Comparison of ENCODE assay signal across 19 cellular contexts in genomic region chrX:129091097-129091496, GRCh38.
DNase-seq lines count a peak whose midpoint lies in the region; ATAC-seq, FAIRE-seq and TF ChIP-seq lines count a peak whose summit lies in the region.
"Had no signal": no experiment of that assay in that cellular context is flagged by ENCODE, and none has a peak within 500 bp of the region (broad histone marks: within the 10 kb centered on the region; RNA-seq: fewer than 3 reads in every experiment).

No MANE protein-coding gene starts in this region.

- H3K4me3 ChIP-seq in H7 (ENCODE audit: insufficient read depth, low read depth, low read length) (no peak overlapping the region), H1 (ENCODE audit: extremely low read depth in 1 of 4, insufficient read depth in 2 of 4, low read depth in 3 of 4, low read length in 4 of 4) (peak overlapping the region in 2 of 4 experiments; percentile 7 to 57; a peak in 4 of 8 replicates), osteoblast (ENCODE audit: insufficient read depth, low read length) (no peak overlapping the region), aorta (ENCODE audit: low read length in 2 of 2) (no peak overlapping the region)
- H3K4me3 ChIP-seq: body of pancreas, lung, pancreas had no signal

- peak; percentile 99 for FAIRE-seq in H1 (lab: Jason Lieb, UNC)
- FAIRE-seq: colon, HTR-8/SVneo, keratinocyte, pancreas had no signal

- TF ChIP-seq EP300 in H1 (IDR thresholded peaks at IDR 0.05; ENCODE audit: borderline replicate concordance in 1 of 2, low read depth in 2 of 2, low read length in 2 of 2), result peak in 1 of 2 experiments; percentile 98; a peak in 2 of 3 replicates

- intact Hi-C loops in aorta (cut with DNase I), result no loop called here

- no peak for TF ChIP-seq RAD21 in H1 (IDR thresholded peaks at IDR 0.05 in 1 of 2, conservative IDR thresholded peaks at IDR 0.05 in 1 of 2; ENCODE audit: low read depth in 2 of 2, low read length in 2 of 2)

- H2BK20ac ChIP-seq in H1 (ENCODE audit: low read length), result no peak overlapping the region

- POLR2A ChIA-PET in H1 (lab: Charles Lee; ENCODE audit: partially characterized antibody), result interaction anchor here (0.8 to 2.3 kb wide), 4 partner anchors 8 to 36 kb away, joined by 3 to 11 read pairs (median 6); no protein-coding TSS in a partner anchor

- H2AFZ ChIP-seq in H1 (ENCODE audit: low read length) (no peak overlapping the region), osteoblast (ENCODE audit: low read length) (no peak overlapping the region)

- no peak for ATAC-seq in aorta (ENCODE audit: low FRiP score)
- ATAC-seq: body of pancreas; pancreas; SK-N-SH treated with all-trans-retinoic acid at 6 μM for 48 hours; stimulated activated naive B cell treated with anti-CD40 and anti-IgM and Interleukin-4, amounts not matched to agents 10 μg/mL and 1 μg/mL and 100 μg/mL, for 72 hours had no signal

- no peak overlapping the region for H2AK5ac ChIP-seq in H1 (ENCODE audit: low read depth, low read length)

- H4K8ac ChIP-seq in H1 (ENCODE audit: extremely low read depth, insufficient read depth, low read length), result no peak overlapping the region

- DNase-seq in H7 (peak; percentile 48), NCI-H1930 (lab: John Stamatoyannopoulos, UW) (peak; percentile 19 to 54), H1 (ENCODE audit: low read depth in 1 of 2, low spot score in 2 of 2) (peak in 1 of 2 experiments; percentile 60), osteoblast (ENCODE audit: insufficient read length, low spot score, missing footprints) (peak; percentile 41), aorta (no peak), NOMO-1 treated with DMSO at 0.1 percent for 48 hours (lab: John Stamatoyannopoulos, UW; ENCODE audit: unreplicated experiment) (no peak), middle frontal gyrus (ENCODE audit: extremely low spot score, low spot score) (no peak)
- DNase-seq: activated naive CD8-positive, alpha-beta T cell treated with anti-CD3 and anti-CD28 coated beads, Interleukin-2, amount 10 ng/mL, durations not matched to agents 7 days and 5 days; body of pancreas; CD8-positive, alpha-beta memory T cell; GOT3; pancreas; stimulated activated naive B cell treated with anti-CD40 and anti-IgM and Interleukin-4, amounts not matched to agents 10 μg/mL and 1 μg/mL and 100 μg/mL, for 72 hours; T-helper 9 cell had no signal

- peak overlapping the region; percentile 94 for H2BK120ac ChIP-seq in H1 (replicated peaks; ENCODE audit: low read depth, low read length)

- H3K4me2 ChIP-seq in H1 (ENCODE audit: insufficient read depth in 1 of 2, low read depth in 2 of 2, low read length in 2 of 2) (peak overlapping the region; percentile 43 to 69), osteoblast (ENCODE audit: insufficient read depth, low read length) (no peak overlapping the region)

- H3K27ac ChIP-seq in H1 (ENCODE audit: low read depth, low read length) (peak overlapping the region; percentile 87; the same call in 1 of the 2 replicates), osteoblast (ENCODE audit: low read depth, low read length) (no peak overlapping the region), aorta (ENCODE audit: low read depth in 1 of 2, low read length in 2 of 2) (no peak overlapping the region)
- H3K27ac ChIP-seq: body of pancreas, pancreas had no signal

- H2BK15ac ChIP-seq in H1 (ENCODE audit: low read length), result no peak overlapping the region

- no peak overlapping the region for H3K4ac ChIP-seq in H1 (replicated peaks; ENCODE audit: insufficient read length, low read depth, low read length)

- no peaks in the 10 kb centered on the region for H3K9me3 ChIP-seq in H1 (ENCODE audit: insufficient read depth in 2 of 2, low read depth in 1 of 2, low read length in 1 of 2)
- no peaks in the 10 kb centered on the region for H3K9me3 ChIP-seq in osteoblast (ENCODE audit: low read depth, low read length)
- no peaks in the 10 kb centered on the region for H3K9me3 ChIP-seq in aorta (ENCODE audit: control insufficient read depth, low read length)
- H3K9me3 ChIP-seq: body of pancreas, pancreas had no signal

- H3K36me3 ChIP-seq in H7 (replicated peaks; ENCODE audit: control insufficient read depth, insufficient read depth, low read length) (no peaks in the 10 kb centered on the region), H1 (ENCODE audit: control insufficient read depth in 2 of 4, insufficient read depth in 4 of 4, low read length in 3 of 4) (no peaks in the 10 kb centered on the region), osteoblast (ENCODE audit: insufficient read depth, low read length) (no peaks in the 10 kb centered on the region), aorta (ENCODE audit: control insufficient read depth in 1 of 2, insufficient read depth in 2 of 2, low read length in 1 of 2) (no peaks in the 10 kb centered on the region)
- H3K36me3 ChIP-seq: pancreas had no signal

- no peak overlapping the region for H3K56ac ChIP-seq in H1 (replicated peaks; ENCODE audit: insufficient read length, low read depth, low read length)

- H4K20me1 ChIP-seq in H1 (replicated peaks in 1 of 2; ENCODE audit: control insufficient read depth in 1 of 2, insufficient read depth in 2 of 2, low read length in 2 of 2) (no peaks in the 10 kb centered on the region), osteoblast (ENCODE audit: insufficient read depth, low read length) (no peaks in the 10 kb centered on the region)

- H3K23me2 ChIP-seq in H1 (ENCODE audit: low read depth, low read length), result no peaks in the 10 kb centered on the region

- WGBS in H1 (ENCODE audit: extremely low coverage in 1 of 2, insufficient coverage in 1 of 2, insufficient read length in 1 of 2, insufficient replicate concordance in 2 of 2, low coverage in 1 of 2, low lambda C conversion rate in 2 of 2, missing lambda C conversion rate in 1 of 2), 2 experiments, result 4% methylated on average over 2 of the region's 2 CpGs; no CpG with 5 or more reads in 1 of the 2 experiments
- 32 to 57% methylated on average over 2 of the region's 2 CpGs for WGBS in aorta, 2 donors

- 0 out of 2 replicates have a peak overlapping the region, but pooled peaks have one; percentile 4 for H3K18ac ChIP-seq in H1 (ENCODE audit: extremely low read depth, low read length)

- no peaks in the 10 kb centered on the region for H3K27me3 ChIP-seq in H7 (ENCODE audit: control insufficient read depth, insufficient read depth, low read length)
- H3K27me3 ChIP-seq in H1 (replicated peaks in 1 of 4; ENCODE audit: control insufficient read depth in 3 of 4, extremely low read depth in 1 of 4, insufficient read depth in 3 of 4, low read length in 3 of 4), result no peaks in the 10 kb centered on the region
- no peaks in the 10 kb centered on the region for H3K27me3 ChIP-seq in osteoblast (ENCODE audit: insufficient read depth, low read length)
- no peaks in the 10 kb centered on the region for H3K27me3 ChIP-seq in aorta (ENCODE audit: control insufficient read depth in 1 of 2, insufficient read depth in 2 of 2, low read length in 1 of 2)
- H3K27me3 ChIP-seq: body of pancreas had no signal

- H3K79me2 ChIP-seq in H1 (ENCODE audit: control insufficient read depth in 1 of 2, insufficient read depth in 2 of 2, low read length in 2 of 2), result peaks cover 0 to 16% of the 10 kb centered on the region in 2 experiments; a peak in 1 of 4 replicates
- H3K79me2 ChIP-seq in osteoblast (ENCODE audit: insufficient read depth, low read length), result no peaks in the 10 kb centered on the region

- CTCF ChIA-PET in H1 (lab: Charles Lee; ENCODE audit: partially characterized antibody), result interaction anchor here (1.3 to 1.4 kb wide), 2 partner anchors 18 to 77 kb away, joined by 3 read pairs; no protein-coding TSS in a partner anchor

- no peaks in the 10 kb centered on the region for H3K79me1 ChIP-seq in H1 (ENCODE audit: low read depth, low read length)

- H3K9ac ChIP-seq in H1 (replicated peaks in 1 of 4; ENCODE audit: extremely low read depth in 1 of 4, low read depth in 3 of 4, low read length in 3 of 4), result peak overlapping the region in 1 of 4 experiments; percentile 43; a peak in 1 of 7 replicates

- TF ChIP-seq CTCF in H1 (IDR thresholded peaks at IDR 0.05; ENCODE audit: control extremely low read depth in 1 of 3, insufficient read depth in 1 of 3, low read depth in 1 of 3, low read length in 3 of 3) (no peak), osteoblast (IDR thresholded peaks at IDR 0.05; ENCODE audit: extremely low read depth, low read depth, low read length) (no peak)

- peaks cover 0 to 9% (median 6%) of the 10 kb centered on the region in 4 experiments; a peak in 4 of 7 replicates for H3K4me1 ChIP-seq in H1 (replicated peaks in 1 of 4; ENCODE audit: control insufficient read depth in 3 of 4, insufficient read depth in 4 of 4, low read length in 3 of 4)
- no peaks in the 10 kb centered on the region for H3K4me1 ChIP-seq in osteoblast (ENCODE audit: insufficient read depth, low read length)
- H3K4me1 ChIP-seq in aorta (ENCODE audit: control insufficient read depth in 1 of 2, insufficient read depth in 2 of 2, low read length in 2 of 2), result no peaks in the 10 kb centered on the region
- H3K4me1 ChIP-seq: body of pancreas, pancreas had no signal

- H4K91ac ChIP-seq in H1 (replicated peaks; ENCODE audit: insufficient read length, low read length), result peak overlapping the region; percentile 95

- no peak overlapping the region for H3K23ac ChIP-seq in H1 (ENCODE audit: insufficient read length)

- H4K5ac ChIP-seq in H1 (ENCODE audit: insufficient read length, low read depth, low read length), result peak overlapping the region; percentile 90

- H3K14ac ChIP-seq in H1 (ENCODE audit: insufficient read length), result no peak overlapping the region

- H2BK5ac ChIP-seq in H1 (ENCODE audit: low read depth, low read length), result peak overlapping the region; percentile 94; the same call in 1 of the 2 replicates

- peak overlapping the region; percentile 90; the same call in 1 of the 2 replicates for H2BK12ac ChIP-seq in H1 (ENCODE audit: low read depth, low read length)

- no peak; a peak in 1 of 3 replicates for TF ChIP-seq POLR2A in H1 (IDR thresholded peaks at IDR 0.05; ENCODE audit: control extremely low read depth in 1 of 2, low read depth in 2 of 2, low read length in 2 of 2)

Comparison
In these comparisons a context has a peak if more than half of its experiments do, and no peak if none do; other contexts are left out.
1. DNase-seq: peak in H7 (single experiment), NCI-H1930 (2 of 2) and osteoblast (single experiment); none in aorta (0 of 2), NOMO-1 treated with DMSO at 0.1 percent for 48 hours (single experiment) and middle frontal gyrus (single experiment).